20 cellular contexts compared by ENCODE assay signal in genomic region chr9:1707291-1707690, GRCh38.
DNase-seq lines count a peak whose midpoint lies in the region; ATAC-seq, FAIRE-seq and TF ChIP-seq lines count a peak whose summit lies in the region.
"Had no signal": no experiment of that assay in that cellular context is flagged by ENCODE, and none has a peak within 500 bp of the region (broad histone marks: within the 10 kb centered on the region; RNA-seq: fewer than 3 reads in every experiment).

No MANE protein-coding gene starts in this region.

- FAIRE-seq in HepG2 (lab: Jason Lieb, UNC), result no peak
- FAIRE-seq: H54 had no signal

- H3K36me3 ChIP-seq in HepG2 (replicated peaks in 1 of 2; ENCODE audit: control insufficient read depth in 1 of 2, insufficient read depth in 2 of 2, low read length in 2 of 2), result no peaks in the 10 kb centered on the region
- no peaks in the 10 kb centered on the region for H3K36me3 ChIP-seq in right lobe of liver
- H3K36me3 ChIP-seq in Peyer's patch, result no peaks in the 10 kb centered on the region
- H3K36me3 ChIP-seq: prostate gland, uterus had no signal

- intact Hi-C loops in HepG2 (cut with micrococcal nuclease; ENCODE audit: unreplicated experiment) (no loop called here), right lobe of liver (cut with DNase I) (no loop called here)

- H3K27ac ChIP-seq in HepG2 (ENCODE audit: extremely low read length, insufficient read depth, low read length) (no peak overlapping the region), right lobe of liver (no peak overlapping the region), epithelial cell of prostate (no peak overlapping the region), Peyer's patch (no peak overlapping the region)
- H3K27ac ChIP-seq: dorsolateral prefrontal cortex, prostate gland, uterus had no signal

- H4K20me1 ChIP-seq in HepG2 (ENCODE audit: insufficient read depth, low read length), result no peaks in the 10 kb centered on the region

- no peaks in the 10 kb centered on the region for H3K79me2 ChIP-seq in HepG2 (ENCODE audit: insufficient read depth, low read length)

- BruUV-seq in HepG2 (replicated peaks; lab: Mats Ljungman, UMichigan), result no TSS peak

- POLR2A ChIA-PET in HepG2 (lab: Yijun Ruan, JAX), result no interaction called here

- H3K4me1 ChIP-seq in HepG2 (ENCODE audit: insufficient read depth, low read length) (no peaks in the 10 kb centered on the region), right lobe of liver (no peaks in the 10 kb centered on the region), Peyer's patch (no peaks in the 10 kb centered on the region)
- H3K4me1 ChIP-seq: prostate gland, uterus had no signal

- no peak overlapping the region for H3K4me3 ChIP-seq in HepG2 (replicated peaks in 1 of 3; ENCODE audit: insufficient read depth in 1 of 3, low read depth in 2 of 3, low read length in 3 of 3)
- H3K4me3 ChIP-seq in right lobe of liver, result no peak overlapping the region
- H3K4me3 ChIP-seq in Peyer's patch, result no peak overlapping the region
- H3K4me3 ChIP-seq: dorsolateral prefrontal cortex, lung, prostate gland, uterus had no signal

- H2AFZ ChIP-seq in HepG2 (ENCODE audit: low read length), result no peak overlapping the region

- CTCF ChIA-PET in HepG2 (lab: Yijun Ruan, JAX; ENCODE audit: low intra/inter-chr PET ratio, low total read pairs), result no interaction called here

- no peaks in the 10 kb centered on the region for H3K27me3 ChIP-seq in HepG2 (ENCODE audit: control insufficient read depth in 1 of 2, insufficient read depth in 2 of 2, low read length in 2 of 2)
- no peaks in the 10 kb centered on the region for H3K27me3 ChIP-seq in right lobe of liver
- no peaks in the 10 kb centered on the region for H3K27me3 ChIP-seq in Peyer's patch
- H3K27me3 ChIP-seq: uterus had no signal

- TF ChIP-seq POLR2A in HepG2 (IDR thresholded peaks at IDR 0.05; ENCODE audit: insufficient read depth in 1 of 2, low read depth in 2 of 2, low read length in 2 of 2), result no peak
- no peak for TF ChIP-seq POLR2A in right lobe of liver (IDR thresholded peaks at IDR 0.05)
- TF ChIP-seq POLR2A in Peyer's patch (IDR thresholded peaks at IDR 0.05), result no peak

- no peak for TF ChIP-seq CTCF in HepG2 (CRISPR knock-in tag; IDR thresholded peaks at IDR 0.05)
- TF ChIP-seq CTCF in right lobe of liver (IDR thresholded peaks at IDR 0.05), result no peak
- no peak for TF ChIP-seq CTCF in Peyer's patch (IDR thresholded peaks at IDR 0.05)

- TF ChIP-seq EP300 in HepG2 (IDR thresholded peaks at IDR 0.05; ENCODE audit: low read depth in 2 of 2, low read length in 2 of 2) (no peak), HepG2 (CRISPR knock-in tag; IDR thresholded peaks at IDR 0.05; ENCODE audit: borderline replicate concordance) (no peak)

- ATAC-seq in HepG2, result no peak
- ATAC-seq in right lobe of liver, result no peak

- in situ Hi-C loops in HepG2 (cut with HindIII; ENCODE audit: extremely low pct_ligation_motif_present, low pct_unique_long_range_greater_than_20kb), result no loop called here

- no peak overlapping the region for H3K9ac ChIP-seq in HepG2 (ENCODE audit: insufficient read depth, low read depth, low read length)

- no peak overlapping the region for H3K4me2 ChIP-seq in HepG2 (ENCODE audit: low read depth, low read length)

- H3K9me3 ChIP-seq in HepG2 (ENCODE audit: low read length) (no peaks in the 10 kb centered on the region; the same call in 1 of the 2 replicates), right lobe of liver (no peaks in the 10 kb centered on the region), Peyer's patch (no peaks in the 10 kb centered on the region)
- H3K9me3 ChIP-seq: prostate gland, uterus had no signal

- DNase-seq in HepG2 (ENCODE audit: low spot score), result no peak
- no peak for DNase-seq in right lobe of liver
- DNase-seq in NCI-H526 treated with DMSO at 0.1 percent for 48 hours (lab: John Stamatoyannopoulos, UW), result peak; percentile 90
- DNase-seq in epithelial cell of prostate (ENCODE audit: low read depth, low spot score), result peak; percentile 3
- no peak for DNase-seq in Peyer's patch
- no peak for DNase-seq in inferior parietal cortex (ENCODE audit: extremely low spot score)
- DNase-seq in glomerular visceral epithelial cell (ENCODE audit: extremely low spot score), result no peak
- DNase-seq: activated CD8-positive, alpha-beta memory T cell treated with anti-CD3 and anti-CD28 coated beads for 24 hours; activated naive CD4-positive, alpha-beta T cell treated with Interleukin-2 at 50 U/mL for 16 hours; activated T-cell treated with anti-CD3 and anti-CD28 coated beads, Interleukin-2, amount 50 U/mL, for 48 hours; amygdala; dorsolateral prefrontal cortex; immature natural killer cell; NCI-H1436; NCI-H774; SHP77; uterus had no signal

- 0% methylated on average over 1 of the region's 1 CpG for WGBS in HepG2 (ENCODE audit: low lambda C conversion rate)
- WGBS in right lobe of liver (ENCODE audit: insufficient coverage, low coverage, low lambda C conversion rate, missing lambda C conversion rate), result 22% methylated on average over 1 of the region's 1 CpG

- TF ChIP-seq RAD21 in HepG2 (CRISPR knock-in tag; IDR thresholded peaks at IDR 0.05), result no peak

TF ChIP-seq in HepG2, 621 proteins besides CTCF, POLR2A, EP300 and RAD21:
- TF ChIP-seq MAFK (conservative IDR thresholded peaks at IDR 0.05 in 1 of 2, IDR thresholded peaks at IDR 0.05 in 1 of 2; ENCODE audit: low read length in 2 of 2) (peak in 1 of 2 experiments; percentile 22; a peak in 1 of 4 replicates), ZNF670 (CRISPR knock-in tag; IDR thresholded peaks at IDR 0.05; ENCODE audit: borderline replicate concordance) (no peak), TP53 (CRISPR knock-in tag; conservative IDR thresholded peaks at IDR 0.05) (peak; percentile 80; the same call in 1 of the 2 replicates), YEATS2 (CRISPR knock-in tag; IDR thresholded peaks at IDR 0.05; ENCODE audit: borderline replicate concordance) (no peak)

Comparison
In these comparisons a context has a peak if more than half of its experiments do, and no peak if none do; other contexts are left out.
1. DNase-seq: peak in NCI-H526 treated with DMSO at 0.1 percent for 48 hours (single experiment) and epithelial cell of prostate (single experiment); none in HepG2 (single experiment), right lobe of liver (0 of 3), Peyer's patch (0 of 3), inferior parietal cortex (single experiment) and glomerular visceral epithelial cell (single experiment).